Comparison of ENCODE assay signal across 25 cellular contexts in the genomic region with DNA sequence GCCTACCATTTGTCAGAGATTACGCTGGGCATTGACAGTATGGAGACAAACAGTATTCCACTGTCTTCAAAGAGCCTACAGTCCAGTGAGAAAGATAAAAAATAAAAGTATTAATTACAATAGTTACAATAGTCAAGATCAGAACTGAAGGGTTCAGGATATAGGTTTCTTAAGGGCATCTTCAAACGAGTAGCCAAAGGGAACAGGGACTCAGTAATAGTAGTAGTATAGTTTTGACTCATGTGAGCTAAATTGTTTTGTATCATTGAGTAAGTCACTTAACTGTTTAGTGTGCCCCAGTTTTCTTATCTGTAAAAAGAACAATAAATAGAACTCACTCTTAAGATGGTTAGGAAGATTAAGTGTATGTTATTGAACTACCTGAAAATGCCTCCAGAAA.
"Had no signal": no experiment of that assay in that cellular context is flagged by ENCODE, and none has a peak within 500 bp of the region (broad histone marks: within the 10 kb centered on the region; RNA-seq: fewer than 3 reads in every experiment).

No MANE protein-coding gene starts in this region.

- H3K27me3 ChIP-seq: adrenal gland, body of pancreas, esophagus squamous epithelium, heart right ventricle, right atrium auricular region, stomach, thyroid gland had no signal

- ATAC-seq: body of pancreas; heart right ventricle; left ventricle myocardium superior; mucosa of descending colon; natural killer cell treated with Interleukin-12 subunit alpha and Interleukin-12 subunit beta and Interleukin-15 and Interleukin-18, amount 100 ng/mL, for 72 hours; stimulated activated naive B cell treated with anti-CD40 and anti-IgM and Interleukin-4, amounts not matched to agents 10 μg/mL and 1 μg/mL and 100 μg/mL, for 72 hours had no signal

- DNase-seq: activated CD4-positive, alpha-beta T cell treated with anti-CD3 and anti-CD28 coated beads for 4 hours; activated CD4-positive, alpha-beta T cell treated with anti-CD3 and anti-CD28 coated beads, Interleukin-2, amount 50 U/mL, for 4 hours; activated CD4-positive, CD25-positive, alpha-beta regulatory T cell; activated effector memory CD4-positive, alpha-beta T cell treated with anti-CD3 and anti-CD28 coated beads, Interleukin-2, amount 50 U/mL, for 16 hours; activated naive CD4-positive, alpha-beta T cell treated with anti-CD3 and anti-CD28 coated beads for 36 hours; activated naive CD8-positive, alpha-beta T cell treated with anti-CD3 and anti-CD28 coated beads for 36 hours; activated T-cell treated with anti-CD3 and anti-CD28 coated beads for 4 hours; adrenal gland; aorta; body of pancreas; dermis blood vessel endothelial cell; effector CD8-positive, alpha-beta T cell; esophagus squamous epithelium; foreskin melanocyte; heart right ventricle; left ventricle myocardium superior; mucosa of descending colon; stimulated activated CD4-positive, alpha-beta T cell treated with anti-CD3 and anti-CD28 coated beads, Interleukin-15, amount 100 ng/mL, for 24 hours; stimulated activated CD4-positive, alpha-beta T cell treated with anti-CD3 and anti-CD28 coated beads, Interleukin-2, amount 100 ng/mL, for 24 hours; stimulated activated naive B cell treated with anti-CD40 and anti-IgM and Interleukin-4, amounts not matched to agents 10 μg/mL and 1 μg/mL and 100 μg/mL, for 72 hours; stomach; thyroid gland had no signal

- H3K9me3 ChIP-seq: body of pancreas, esophagus squamous epithelium, mucosa of descending colon, thyroid gland had no signal

- H3K27ac ChIP-seq: adrenal gland, body of pancreas, epithelial cell of prostate, esophagus squamous epithelium, heart right ventricle, right atrium auricular region, stomach, thyroid gland had no signal

- H3K4me1 ChIP-seq: adrenal gland, body of pancreas, esophagus squamous epithelium, heart right ventricle, right atrium auricular region, stomach, thyroid gland had no signal

- H3K36me3 ChIP-seq: adrenal gland, esophagus squamous epithelium, thyroid gland had no signal

- H3K4me3 ChIP-seq: adrenal gland, body of pancreas, esophagus squamous epithelium, heart right ventricle, mucosa of descending colon, right atrium auricular region, stomach, thyroid gland had no signal
